Comparison of ENCODE assay signal across 1 cellular context in the genomic region with DNA sequence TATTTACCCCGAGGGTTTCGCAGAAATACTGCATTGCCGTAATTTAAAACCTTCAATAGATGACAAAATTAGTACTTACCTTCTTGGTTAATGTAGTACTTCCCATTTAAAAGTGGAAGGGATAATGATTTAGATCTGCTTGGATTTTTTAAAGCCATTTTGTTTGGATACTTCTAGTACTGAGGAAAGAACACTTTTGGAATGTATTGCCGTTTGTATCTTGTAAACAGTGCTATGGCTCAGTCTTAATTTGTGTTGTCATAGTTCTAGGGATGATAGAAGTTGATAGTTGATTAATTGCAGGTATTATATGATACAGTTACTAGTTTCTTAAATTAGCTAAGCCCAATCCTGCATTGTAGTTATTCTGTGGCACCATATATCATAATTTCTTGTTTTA.
TF ChIP-seq lines count a peak whose summit lies in the region.

No MANE protein-coding gene starts in this region.

TF ChIP-seq in HepG2, 621 proteins besides CTCF, POLR2A, EP300 and RAD21 (continued from another document):
- TF ChIP-seq ZNF549 (CRISPR knock-in tag; IDR thresholded peaks at IDR 0.05), result no peak
- TF ChIP-seq ZNF234 (CRISPR knock-in tag; conservative IDR thresholded peaks at IDR 0.05), result no peak
- TF ChIP-seq HMG20B (CRISPR knock-in tag; conservative IDR thresholded peaks at IDR 0.05), result no peak
